ENCODE assay signal across 12 cellular contexts in genomic region chr1:30763654-30764248, GRCh38. TPM values are rescaled to one million over a fixed set of nuclear protein-coding genes. Genes with fewer than 3 reads are reported as not detected.
DNase-seq lines count a peak whose midpoint lies in the region; ATAC-seq and TF ChIP-seq lines count a peak whose summit lies in the region.
"Had no signal": no experiment of that assay in that cellular context is flagged by ENCODE, and none has a peak within 500 bp of the region (broad histone marks: within the 10 kb centered on the region; RNA-seq: fewer than 3 reads in every experiment).

No MANE protein-coding gene starts in this region.

- TF ChIP-seq POLR2A in sigmoid colon (IDR thresholded peaks at IDR 0.05) = no peak

- WGBS in sigmoid colon, 2 donors = 73 to 74% methylated on average over 10 of the region's 10 CpGs

- peak; percentile 82 for DNase-seq in EH (ENCODE audit: low read depth)
- DNase-seq in head of caudate nucleus = peak in 37 of 42 donors; percentile 33 to 88 (median 67)
- peak; percentile 91 for DNase-seq in sigmoid colon
- no peak for DNase-seq in NCI-H146 (lab: John Stamatoyannopoulos, UW)
- DNase-seq: GDM1; NK-92 treated with Interleukin-12 subunit alpha and Interleukin-12 subunit beta, amount 100 ng/mL, for 24 hours had no signal

- peak; percentile 87 for ATAC-seq in SK-N-SH treated with all-trans-retinoic acid at 6 μM for 48 hours
- no peak for ATAC-seq in GM18873 (IDR thresholded peaks at IDR 0.05; ENCODE audit: low FRiP score, unreplicated experiment)
- no peak for ATAC-seq in GM21825 (IDR thresholded peaks at IDR 0.05; ENCODE audit: unreplicated experiment)
- no peak for ATAC-seq in HG03045 (IDR thresholded peaks at IDR 0.05; ENCODE audit: unreplicated experiment)
- ATAC-seq: activated CD4-positive, CD25-positive, alpha-beta regulatory T cell treated with anti-CD3 and anti-CD28 coated beads, Interleukin-2, amount 50 U/mL, for 24 hours had no signal

- H3K4me3 ChIP-seq in sigmoid colon = no peak overlapping the region
- H3K4me3 ChIP-seq: cardiac muscle cell had no signal

- no peaks in the 10 kb centered on the region for H3K27me3 ChIP-seq in sigmoid colon
- H3K27me3 ChIP-seq: cardiac muscle cell had no signal

- no peak for TF ChIP-seq CTCF in sigmoid colon (IDR thresholded peaks at IDR 0.05)

- intact Hi-C loops in head of caudate nucleus (cut with DNase I) = no loop called here
- intact Hi-C loops in sigmoid colon (cut with DNase I) = no loop called here

- TF ChIP-seq EP300 in sigmoid colon (IDR thresholded peaks at IDR 0.05) = peak in 1 of 4 donors; percentile 72

- H3K36me3 ChIP-seq in sigmoid colon = no peaks in the 10 kb centered on the region
- H3K36me3 ChIP-seq: cardiac muscle cell had no signal

- H3K9me3 ChIP-seq in sigmoid colon = no peaks in the 10 kb centered on the region

- H3K4me1 ChIP-seq in sigmoid colon = peaks cover 0 to 51% (median 36%) of the 10 kb centered on the region in 4 donors

- H3K27ac ChIP-seq in sigmoid colon = peak overlapping the region in 3 of 4 donors; percentile 69 to 77 (median 76)
- H3K27ac ChIP-seq: cardiac muscle cell had no signal

TF ChIP-seq in SK-N-SH treated with all-trans-retinoic acid at 6 μM for 48 hours, 23 proteins besides CTCF, POLR2A, EP300 and RAD21:
- no peak for TF ChIP-seq GLIS3 (CRISPR knock-in tag; IDR thresholded peaks at IDR 0.05)
- no peak for TF ChIP-seq ZFP3 (CRISPR knock-in tag; IDR thresholded peaks at IDR 0.05)
- no peak for TF ChIP-seq CREB5 (CRISPR knock-in tag; IDR thresholded peaks at IDR 0.05; ENCODE audit: low read depth)
- no peak for TF ChIP-seq TSHZ2 (CRISPR knock-in tag; IDR thresholded peaks at IDR 0.05)
- TF ChIP-seq SNAI2 (CRISPR knock-in tag; IDR thresholded peaks at IDR 0.05) = no peak
- no peak for TF ChIP-seq ESRRG (CRISPR knock-in tag; IDR thresholded peaks at IDR 0.05)
- TF ChIP-seq BACH2 (CRISPR knock-in tag; IDR thresholded peaks at IDR 0.05; ENCODE audit: borderline replicate concordance) = no peak
- no peak for TF ChIP-seq ARNTL (CRISPR knock-in tag; IDR thresholded peaks at IDR 0.05; ENCODE audit: borderline replicate concordance, low read depth)
- no peak for TF ChIP-seq PPARA (CRISPR knock-in tag; IDR thresholded peaks at IDR 0.05; ENCODE audit: borderline replicate concordance)
- TF ChIP-seq OSR1 (CRISPR knock-in tag; IDR thresholded peaks at IDR 0.05) = no peak
- no peak for TF ChIP-seq ISL1 (CRISPR knock-in tag; IDR thresholded peaks at IDR 0.05)
- TF ChIP-seq ZNF70 (CRISPR knock-in tag; IDR thresholded peaks at IDR 0.05) = no peak
- TF ChIP-seq ZNF565 (CRISPR knock-in tag; conservative IDR thresholded peaks at IDR 0.05; ENCODE audit: low read depth) = no peak
- TF ChIP-seq CSDC2 (CRISPR knock-in tag; IDR thresholded peaks at IDR 0.05) = no peak
- TF ChIP-seq ZC3H10 (CRISPR knock-in tag; IDR thresholded peaks at IDR 0.05) = no peak
- no peak for TF ChIP-seq POU6F1 (CRISPR knock-in tag; IDR thresholded peaks at IDR 0.05; ENCODE audit: borderline replicate concordance, low read depth)
- no peak for TF ChIP-seq PATZ1 (CRISPR knock-in tag; IDR thresholded peaks at IDR 0.05; ENCODE audit: borderline replicate concordance)
- no peak for TF ChIP-seq TOX (CRISPR knock-in tag; IDR thresholded peaks at IDR 0.05; ENCODE audit: borderline replicate concordance)

RNA-seq across cellular contexts. Expression of gene LAPTM5, which starts 6.2 kb away (rescaled TPM):
- 10 to 100 TPM; 30.2 to 49.6 (median 42.8) TPM for total RNA-seq in sigmoid colon
- polyA plus RNA-seq in sigmoid colon = 100 to 1,000 TPM in 2 of 3 donors, 10 to 100 TPM in 1; 35.4 to 219 (median 132) TPM

RNA-seq across cellular contexts. Expression of gene MATN1, which starts 40.4 kb away (rescaled TPM):
- total RNA-seq in sigmoid colon = under 1 TPM in 2 of 4 donors, not detected in 2; 0.36 to 0.54 TPM
- polyA plus RNA-seq in sigmoid colon = under 1 TPM in 1 of 3 donors, not detected in 2; 0.09 TPM
